ENCODE assay signal across 30 cellular contexts in genomic region chr19:3646336-3647092, GRCh38.
"Had no signal": no experiment of that assay in that cellular context is flagged by ENCODE, and none has a peak within 500 bp of the region (broad histone marks: within the 10 kb centered on the region; RNA-seq: fewer than 3 reads in every experiment).

No MANE protein-coding gene starts in this region.

- H3K27me3 ChIP-seq: colonic mucosa, foreskin keratinocyte, gastroesophageal sphincter, heart left ventricle, left lung, neural progenitor cell, ovary, spleen, tibial nerve, upper lobe of left lung had no signal

- H3K4me2 ChIP-seq: neural progenitor cell had no signal

- FAIRE-seq: islet of Langerhans, urothelium cell line had no signal

- H3K4me1 ChIP-seq: colonic mucosa, foreskin keratinocyte, left lung, neural progenitor cell, spleen, upper lobe of left lung had no signal

- H2AFZ ChIP-seq: neural progenitor cell had no signal

- ATAC-seq: esophagus mucosa; foreskin keratinocyte; gastroesophageal sphincter; left lung; naive thymus-derived CD4-positive, alpha-beta T cell; psoas muscle; stimulated activated memory B cell treated with anti-CD40 and anti-IgM and Interleukin-4, amounts not matched to agents 10 μg/mL and 1 μg/mL and 100 μg/mL, for 72 hours had no signal

- H3K9me3 ChIP-seq: colonic mucosa, gastroesophageal sphincter, heart left ventricle, left lung, ovary, psoas muscle, spleen, thoracic aorta, tibial nerve, upper lobe of left lung had no signal

- H3K9ac ChIP-seq: neural progenitor cell had no signal

- DNase-seq: colonic mucosa; effector CD8-positive, alpha-beta T cell; endodermal cell; foreskin keratinocyte; heart left ventricle; hippocampal formation; left cardiac atrium; left lung; mesenchymal stem cell; midbrain; naive thymus-derived CD4-positive, alpha-beta T cell; nucleus accumbens; ovary; posterior cingulate gyrus; psoas muscle; right cardiac atrium; spleen; stimulated activated CD4-positive, alpha-beta T cell treated with anti-CD3 and anti-CD28 coated beads, Interleukin-4, amount 100 ng/mL, for 4 hours; stimulated activated naive CD8-positive, alpha-beta T cell treated with anti-CD3 and anti-CD28 coated beads, Interleukin-15, Interleukin-2, amounts not matched to agents 100 U/mL and 50 U/mL, for 24 hours had no signal

- H3K27ac ChIP-seq: colonic mucosa, epithelial cell of prostate, foreskin keratinocyte, heart left ventricle, left lung, neural progenitor cell, ovary, psoas muscle, skin epidermis, spleen, thoracic aorta, upper lobe of left lung had no signal

- H3K4me3 ChIP-seq: colonic mucosa, gastroesophageal sphincter, heart left ventricle, left lung, neural progenitor cell, ovary, psoas muscle, skin epidermis, spleen, thoracic aorta, tibial nerve, upper lobe of left lung had no signal

- H3K36me3 ChIP-seq: colonic mucosa, neural progenitor cell, ovary had no signal
